In genomic region chr1:46667782-46668760, GRCh38 we compare ENCODE assay signal across 1 cellular context.
TF ChIP-seq lines count a peak whose summit lies in the region.

TSS of gene ATPAF1 (minus strand) at chr1:46668364. CDS start at chr1:46668322, 42 bp downstream.

TF ChIP-seq in SK-N-SH, 30 proteins besides CTCF, POLR2A, EP300 and RAD21 (continued from another document):
- TF ChIP-seq FOSL2 (IDR thresholded peaks at IDR 0.05; ENCODE audit: borderline replicate concordance, low read depth): no peak
- peak; percentile 19; the same call in 1 of the 2 replicates for TF ChIP-seq POLR2AphosphoS5 (IDR thresholded peaks at IDR 0.05; ENCODE audit: low read depth, low read length)
- TF ChIP-seq NFIC (IDR thresholded peaks at IDR 0.05; ENCODE audit: borderline replicate concordance): no peak
- TF ChIP-seq IRF3 (IDR thresholded peaks at IDR 0.05; ENCODE audit: low read depth, low read length): no peak
- TF ChIP-seq ZBTB33 (IDR thresholded peaks at IDR 0.05; ENCODE audit: borderline replicate concordance, low read depth): no peak
- TF ChIP-seq TCF12 (IDR thresholded peaks at IDR 0.05): no peak
- 0 out of 2 replicates have a peak, but pooled peaks have one; percentile 55 for TF ChIP-seq YY1 (IDR thresholded peaks at IDR 0.05; ENCODE audit: low read depth)
- TF ChIP-seq RXRA (IDR thresholded peaks at IDR 0.05; ENCODE audit: borderline replicate concordance, low read depth): no peak
- TF ChIP-seq FOXJ3 (CRISPR knock-in tag; IDR thresholded peaks at IDR 0.05): no peak
